In the genomic region with DNA sequence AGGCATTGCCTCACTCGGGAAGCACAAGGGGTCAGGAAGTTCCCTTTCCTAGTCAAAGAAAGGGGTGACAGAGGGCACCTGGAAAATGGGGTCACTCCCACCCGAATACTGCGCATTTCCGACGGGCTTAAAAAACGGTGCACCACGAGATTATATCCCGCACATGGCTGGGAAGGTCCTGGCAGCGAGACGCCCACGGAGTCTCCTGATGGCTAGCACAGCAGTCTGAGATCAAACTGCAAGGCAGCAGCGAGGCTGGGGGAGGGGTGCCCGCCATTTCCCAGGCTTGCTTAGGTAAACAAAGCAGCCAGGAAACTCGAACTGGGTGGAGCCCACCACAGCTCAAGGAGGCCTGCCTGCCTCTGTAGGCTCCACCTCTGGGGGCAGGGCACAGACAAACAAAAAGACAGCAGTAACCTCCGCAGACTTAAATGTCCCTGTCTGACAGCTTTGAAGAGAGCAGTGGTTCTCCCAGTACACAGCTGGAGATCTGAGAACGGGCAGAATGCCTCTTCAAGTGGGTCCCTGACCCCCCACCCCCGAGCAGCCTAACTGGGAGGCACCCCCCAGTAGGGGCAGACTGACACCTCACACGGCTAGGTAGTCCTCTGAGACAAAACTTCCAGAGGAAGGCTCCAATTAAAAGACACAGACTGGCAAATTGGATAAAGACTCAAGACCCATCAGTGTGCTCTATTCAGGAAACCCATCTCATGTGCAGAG, we compare ENCODE assay signal across 7 cellular contexts.
A peak's percentile ranks its signal among the peaks of the same experiment; 100 is the strongest.
DNase-seq lines count a peak whose midpoint lies in the region; ATAC-seq, FAIRE-seq and TF ChIP-seq lines count a peak whose summit lies in the region.
"Not testable (repeated sequence)": the region's sequence is repeated elsewhere in the genome, so short reads cannot be mapped to it uniquely, and the experiment has no call there.

No MANE protein-coding gene starts in this region.

- H3K9ac ChIP-seq in PC-3 (ENCODE audit: low read length); endothelial cell of umbilical vein (replicated peaks; ENCODE audit: extremely low read depth, insufficient read depth, low read length): not testable (repeated sequence)

- H3K27me3 Mint-ChIP-seq in GM23338 (ENCODE audit: insufficient read depth, low read depth, poor library complexity); activated CD8-positive, alpha-beta T cell treated with anti-CD3 and anti-CD28 coated beads for 36 hours; activated naive CD8-positive, alpha-beta T cell treated with anti-CD3 and anti-CD28 coated beads, Interleukin-2, amount 10 ng/mL, durations not matched to agents 7 days and 5 days; osteocyte (ENCODE audit: unreplicated experiment): not testable (repeated sequence)

- H3K4me3 Mint-ChIP-seq in GM23338 (peak overlapping the region; percentile 53), osteocyte (ENCODE audit: unreplicated experiment) (peak overlapping the region; percentile 51)
- H3K4me3 Mint-ChIP-seq in activated CD8-positive, alpha-beta T cell treated with anti-CD3 and anti-CD28 coated beads for 36 hours = peak overlapping the region; percentile 45
- peak overlapping the region; percentile 65 for H3K4me3 Mint-ChIP-seq in activated naive CD8-positive, alpha-beta T cell treated with anti-CD3 and anti-CD28 coated beads, Interleukin-2, amount 10 ng/mL, durations not matched to agents 7 days and 5 days

- not testable (repeated sequence) for H3K9me3 ChIP-seq in PC-3 (ENCODE audit: low read length); endothelial cell of umbilical vein (replicated peaks; ENCODE audit: control insufficient read depth, insufficient read depth, low read length)

- CTCF ChIA-PET in PC-3 (lab: Charles Lee); activated CD8-positive, alpha-beta T cell treated with anti-CD3 and anti-CD28 coated beads for 36 hours (lab: Charles Lee); endothelial cell of umbilical vein (lab: Charles Lee): not testable (repeated sequence)

- H3K4me1 Mint-ChIP-seq in GM23338 (peaks cover 27% of the 10 kb centered on the region), osteocyte (ENCODE audit: unreplicated experiment) (peaks cover 10% of the 10 kb centered on the region)
- H3K4me1 Mint-ChIP-seq in activated CD8-positive, alpha-beta T cell treated with anti-CD3 and anti-CD28 coated beads for 36 hours (ENCODE audit: low read depth); activated naive CD8-positive, alpha-beta T cell treated with anti-CD3 and anti-CD28 coated beads, Interleukin-2, amount 10 ng/mL, durations not matched to agents 7 days and 5 days: not testable (repeated sequence)

- H3K4me1 ChIP-seq in GM23338 (ENCODE audit: insufficient read depth); PC-3 (ENCODE audit: insufficient read depth, low read length); endothelial cell of umbilical vein (ENCODE audit: control insufficient read depth, extremely low read depth, insufficient read depth, low read length): not testable (repeated sequence)

- peaks cover 11% of the 10 kb centered on the region; the same call in 1 of the 2 replicates for H3K9me2 ChIP-seq in GM23338 (ENCODE audit: insufficient read depth)
- not testable (repeated sequence) for H3K9me2 ChIP-seq in PC-3 (replicated peaks; ENCODE audit: low read length)

- H3K27ac ChIP-seq in GM23338 (ENCODE audit: low read depth) = peak overlapping the region; percentile 18; the same call in 1 of the 2 replicates
- H3K27ac ChIP-seq in PC-3 (ENCODE audit: low read length); endothelial cell of umbilical vein (ENCODE audit: insufficient read depth, low read depth, low read length): not testable (repeated sequence)

- BruUV-seq in PC-3 (replicated peaks; lab: Mats Ljungman, UMichigan); endothelial cell of umbilical vein (replicated peaks; lab: Mats Ljungman, UMichigan): not testable (repeated sequence)

- not testable (repeated sequence) for H4K20me1 ChIP-seq in GM23338 (replicated peaks; ENCODE audit: insufficient read depth); PC-3 (ENCODE audit: low read length); endothelial cell of umbilical vein (replicated peaks; ENCODE audit: control insufficient read depth, extremely low read depth, insufficient read depth, low read length)

- H3K9me1 ChIP-seq in endothelial cell of umbilical vein (replicated peaks; ENCODE audit: control insufficient read depth, extremely low read depth, insufficient read depth, low read length) = not testable (repeated sequence)

- peak; percentile 53 for ATAC-seq in GM23338
- ATAC-seq in PC-3; activated CD8-positive, alpha-beta T cell treated with anti-CD3 and anti-CD28 coated beads for 36 hours; activated naive CD8-positive, alpha-beta T cell treated with anti-CD3 and anti-CD28 coated beads, Interleukin-2, amount 10 ng/mL, durations not matched to agents 7 days and 5 days (ENCODE audit: low read depth): not testable (repeated sequence)

- not testable (repeated sequence) for H3K9me3 Mint-ChIP-seq in GM23338; activated CD8-positive, alpha-beta T cell treated with anti-CD3 and anti-CD28 coated beads for 36 hours; activated naive CD8-positive, alpha-beta T cell treated with anti-CD3 and anti-CD28 coated beads, Interleukin-2, amount 10 ng/mL, durations not matched to agents 7 days and 5 days; osteocyte (ENCODE audit: unreplicated experiment)

- not testable (repeated sequence) for H3K36me3 Mint-ChIP-seq in GM23338 (ENCODE audit: low read depth); activated CD8-positive, alpha-beta T cell treated with anti-CD3 and anti-CD28 coated beads for 36 hours (ENCODE audit: low read depth); activated naive CD8-positive, alpha-beta T cell treated with anti-CD3 and anti-CD28 coated beads, Interleukin-2, amount 10 ng/mL, durations not matched to agents 7 days and 5 days; osteocyte (ENCODE audit: unreplicated experiment)

- POLR2A ChIA-PET in PC-3 (lab: Charles Lee; ENCODE audit: unreplicated experiment); activated naive CD8-positive, alpha-beta T cell treated with anti-CD3 and anti-CD28 coated beads, Interleukin-2, amount 10 ng/mL, durations not matched to agents 7 days and 5 days (lab: Charles Lee); endothelial cell of umbilical vein (lab: Charles Lee): not testable (repeated sequence)
- POLR2A ChIA-PET in activated CD8-positive, alpha-beta T cell treated with anti-CD3 and anti-CD28 coated beads for 36 hours (lab: Charles Lee) = interaction anchor here (0.6 kb wide), 1 partner anchor 21 kb away, joined by 3 read pairs; no protein-coding TSS in a partner anchor

- peak overlapping the region; percentile 92 for H3K27ac Mint-ChIP-seq in GM23338
- H3K27ac Mint-ChIP-seq in activated CD8-positive, alpha-beta T cell treated with anti-CD3 and anti-CD28 coated beads for 36 hours = peak overlapping the region; percentile 30
- H3K27ac Mint-ChIP-seq in activated naive CD8-positive, alpha-beta T cell treated with anti-CD3 and anti-CD28 coated beads, Interleukin-2, amount 10 ng/mL, durations not matched to agents 7 days and 5 days = peak overlapping the region; percentile 48
- not testable (repeated sequence) for H3K27ac Mint-ChIP-seq in osteocyte (ENCODE audit: unreplicated experiment)

- DNase-seq in GM23338 (ENCODE audit: low spot score) (peak; percentile 13), left kidney (ENCODE audit: low read depth, low spot score) (peak; percentile 43)
- DNase-seq in PC-3; endothelial cell of umbilical vein (ENCODE audit: low read depth, low spot score); osteocyte (ENCODE audit: extremely low spot score, unreplicated experiment): not testable (repeated sequence)
- peak; percentile 1 for DNase-seq in activated CD8-positive, alpha-beta T cell treated with anti-CD3 and anti-CD28 coated beads for 36 hours
- DNase-seq in activated naive CD8-positive, alpha-beta T cell treated with anti-CD3 and anti-CD28 coated beads, Interleukin-2, amount 10 ng/mL, durations not matched to agents 7 days and 5 days = peak; percentile 29

- H3K27me3 ChIP-seq in GM23338 (ENCODE audit: insufficient read depth); PC-3 (ENCODE audit: low read length); endothelial cell of umbilical vein (ENCODE audit: control insufficient read depth in 2 of 2, insufficient read depth in 2 of 2, low read length in 2 of 2): not testable (repeated sequence)

- H3K4me3 ChIP-seq in GM23338 = peak overlapping the region; percentile 48
- H3K4me3 ChIP-seq in PC-3 (ENCODE audit: low read length) = peak overlapping the region; percentile 32; the same call in 1 of the 2 replicates
- H3K4me3 ChIP-seq in endothelial cell of umbilical vein (replicated peaks in 1 of 3; ENCODE audit: insufficient read depth in 1 of 3, low read depth in 1 of 3, low read length in 3 of 3) = peak overlapping the region in 1 of 3 experiments; percentile 23

- H3K79me2 ChIP-seq in GM23338 (replicated peaks; ENCODE audit: insufficient read depth); PC-3 (ENCODE audit: low read length); endothelial cell of umbilical vein (ENCODE audit: control insufficient read depth, insufficient read depth, low read length): not testable (repeated sequence)

- intact Hi-C loops in PC-3 (cut with micrococcal nuclease); activated CD8-positive, alpha-beta T cell treated with anti-CD3 and anti-CD28 coated beads for 36 hours (cut with micrococcal nuclease): not testable (repeated sequence)
- intact Hi-C loops in endothelial cell of umbilical vein (cut with micrococcal nuclease) = loop anchor here (5.0 kb wide), 1 partner anchor 168 kb away; no protein-coding TSS in a partner anchor

- H3K36me3 ChIP-seq in GM23338 (ENCODE audit: insufficient read depth); PC-3 (ENCODE audit: low read depth, low read length); endothelial cell of umbilical vein (ENCODE audit: control insufficient read depth in 2 of 2, extremely low read depth in 1 of 2, insufficient read depth in 2 of 2, low read length in 2 of 2): not testable (repeated sequence)

- H3F3A ChIP-seq in GM23338 (replicated peaks; ENCODE audit: low read depth); PC-3 (ENCODE audit: low read length, unreplicated experiment): not testable (repeated sequence)

- H2AFZ ChIP-seq in GM23338 (peak overlapping the region; percentile 61; the same call in 1 of the 2 replicates), PC-3 (ENCODE audit: low read length) (peak overlapping the region; percentile 59; the same call in 1 of the 2 replicates), endothelial cell of umbilical vein (ENCODE audit: low read depth, low read length) (peak overlapping the region; percentile 89)

- FAIRE-seq in endothelial cell of umbilical vein (lab: Jason Lieb, UNC) = not testable (repeated sequence)

- dilution Hi-C loops in endothelial cell of umbilical vein (cut with MboI; ENCODE audit: extremely low pct_ligation_motif_present, low sequenced_read_pairs) = not testable (repeated sequence)

- not testable (repeated sequence) for TF ChIP-seq CTCF in GM23338 (conservative IDR thresholded peaks at IDR 0.05; ENCODE audit: low read depth in 2 of 2); PC-3 (conservative IDR thresholded peaks at IDR 0.05; ENCODE audit: low read depth, low read length); activated CD8-positive, alpha-beta T cell treated with anti-CD3 and anti-CD28 coated beads for 36 hours (IDR thresholded peaks at IDR 0.05); endothelial cell of umbilical vein (IDR thresholded peaks at IDR 0.05; ENCODE audit: extremely low read depth in 1 of 2, insufficient read depth in 1 of 2, low read depth in 1 of 2, low read length in 2 of 2); osteocyte (IDR thresholded peaks at IDR 0.05)

- H3K4me2 ChIP-seq in GM23338 (peak overlapping the region; percentile 36), endothelial cell of umbilical vein (ENCODE audit: insufficient read depth, low read length) (peak overlapping the region; percentile 36)
- not testable (repeated sequence) for H3K4me2 ChIP-seq in PC-3 (ENCODE audit: low read length)

- not testable (repeated sequence) for TF ChIP-seq POLR2A in endothelial cell of umbilical vein (IDR thresholded peaks at IDR 0.05; ENCODE audit: low read depth, low read length)
